Comparison of ENCODE assay signal across 2 cellular contexts in genomic region chr4:92455329-92455839, GRCh38.
TF ChIP-seq lines count a peak whose summit lies in the region.

No MANE protein-coding gene starts in this region.

TF ChIP-seq in GM23338, 12 proteins besides CTCF, POLR2A, EP300 and RAD21 (continued from another document):
- TF ChIP-seq REST (IDR thresholded peaks at IDR 0.05; ENCODE audit: unreplicated experiment): no peak
- no peak for TF ChIP-seq ETS1 (IDR thresholded peaks at IDR 0.05)
- no peak for TF ChIP-seq POLR2AphosphoS5 (IDR thresholded peaks at IDR 0.05; ENCODE audit: low read depth)
- TF ChIP-seq STAT1 (IDR thresholded peaks at IDR 0.05; ENCODE audit: unreplicated experiment): no peak
- no peak for TF ChIP-seq ZNF462 (CRISPR knock-in tag; IDR thresholded peaks at IDR 0.05)

TF ChIP-seq in SK-N-SH, 30 proteins besides CTCF, POLR2A, EP300 and RAD21 (continued from another document):
- no peak for TF ChIP-seq SMC3 (IDR thresholded peaks at IDR 0.05; ENCODE audit: low read depth, low read length)
- no peak for TF ChIP-seq FOXM1 (IDR thresholded peaks at IDR 0.05; ENCODE audit: low read depth)
- TF ChIP-seq USF2 (IDR thresholded peaks at IDR 0.05; ENCODE audit: borderline replicate concordance, low read depth, low read length): no peak
